Comparison of ENCODE assay signal across 25 cellular contexts in genomic region chr2:128262315-128263253, GRCh38. TPM values are rescaled to one million over a fixed set of nuclear protein-coding genes. Genes with fewer than 3 reads are reported as not detected.
DNase-seq lines count a peak whose midpoint lies in the region; TF ChIP-seq lines count a peak whose summit lies in the region.
"Had no signal": no experiment of that assay in that cellular context is flagged by ENCODE, and none has a peak within 500 bp of the region (broad histone marks: within the 10 kb centered on the region; RNA-seq: fewer than 3 reads in every experiment).

No MANE protein-coding gene starts in this region.

- TF ChIP-seq CTCF in CD14-positive monocyte (IDR thresholded peaks at IDR 0.05): no peak
- no peak for TF ChIP-seq CTCF in GM13976 (IDR thresholded peaks at IDR 0.05; ENCODE audit: borderline replicate concordance, control extremely low read depth, extremely low read depth, insufficient read depth, missing control alignments)
- no peak for TF ChIP-seq CTCF in coronary artery (IDR thresholded peaks at IDR 0.05)

- no peaks in the 10 kb centered on the region for H4K20me1 ChIP-seq in Karpas-422 (ENCODE audit: insufficient read depth, low read depth, low read length)

- H3K27me3 ChIP-seq in trophoblast cell (ENCODE audit: insufficient read depth, low read length) (no peaks in the 10 kb centered on the region), Karpas-422 (ENCODE audit: low read length) (no peaks in the 10 kb centered on the region)
- H3K27me3 ChIP-seq: gastroesophageal sphincter had no signal

- H3K27ac ChIP-seq in coronary artery: no peak overlapping the region
- H3K27ac ChIP-seq in trophoblast cell (ENCODE audit: low read depth, low read length): no peak overlapping the region
- no peak overlapping the region for H3K27ac ChIP-seq in Karpas-422 (ENCODE audit: low read length)
- H3K27ac ChIP-seq: GM23248 had no signal

- peaks cover 0 to under 1% of the 10 kb centered on the region in 2 donors for H3K36me3 Mint-ChIP-seq in CD14-positive monocyte
- H3K36me3 Mint-ChIP-seq: activated naive CD4-positive, alpha-beta T cell treated with anti-CD3 and anti-CD28 coated beads, Interleukin-2, amount 10 ng/mL, durations not matched to agents 7 days and 5 days had no signal

- H4K8ac ChIP-seq in trophoblast cell (ENCODE audit: low read depth, low read length): no peak overlapping the region

- peaks cover 0 to 2% (median 0%) of the 10 kb centered on the region in 3 donors for H3K27me3 Mint-ChIP-seq in CD14-positive monocyte (ENCODE audit: low read depth in 3 of 3)
- H3K27me3 Mint-ChIP-seq: activated T-cell treated with anti-CD3 and anti-CD28 coated beads, Interleukin-2, amount 50 U/mL, for 24 hours; CD4-positive, alpha-beta T cell had no signal

- H4K12ac ChIP-seq in trophoblast cell (ENCODE audit: low read depth, low read length): no peak overlapping the region

- no peak overlapping the region for H2BK120ac ChIP-seq in trophoblast cell (ENCODE audit: insufficient read depth, low read length, poor library complexity)

- H2BK5ac ChIP-seq in trophoblast cell (ENCODE audit: low read depth, low read length, poor library complexity): no peak overlapping the region

- H4K91ac ChIP-seq in trophoblast cell (ENCODE audit: low read depth, low read length): no peak overlapping the region

- H3K18ac ChIP-seq in trophoblast cell (ENCODE audit: low read length): no peak overlapping the region

- H3K4me1 Mint-ChIP-seq in CD14-positive monocyte: no peaks in the 10 kb centered on the region
- H3K4me1 Mint-ChIP-seq: activated naive CD4-positive, alpha-beta T cell treated with anti-CD3 and anti-CD28 coated beads, Interleukin-2, amount 10 ng/mL, durations not matched to agents 7 days and 5 days; nephron had no signal

- H3K4ac ChIP-seq in trophoblast cell (ENCODE audit: low read depth, low read length): no peak overlapping the region

- peak overlapping the region in 1 of 7 donors; percentile 11 for H3K27ac Mint-ChIP-seq in CD14-positive monocyte
- H3K27ac Mint-ChIP-seq: activated CD8-positive, alpha-beta T cell treated with anti-CD3 and anti-CD28 coated beads, Interleukin-2, amount 10 ng/mL, durations not matched to agents 7 days and 5 days; activated naive CD4-positive, alpha-beta T cell treated with anti-CD3 and anti-CD28 coated beads, Interleukin-2, amount 10 ng/mL, durations not matched to agents 7 days and 5 days; activated T-cell treated with anti-CD3 and anti-CD28 coated beads, Interleukin-2, amount 50 U/mL, for 24 hours; CD4-positive, alpha-beta T cell; nephron had no signal

- WGBS in trophoblast cell (ENCODE audit: extremely low coverage, insufficient coverage, insufficient read length): no CpG with 5 or more reads among the region's 20 CpGs

- H3K36me3 ChIP-seq in trophoblast cell (ENCODE audit: control insufficient read depth in 1 of 2, insufficient read depth in 2 of 2, low read length in 2 of 2) (peaks cover 1 to 5% of the 10 kb centered on the region in 2 experiments), Karpas-422 (ENCODE audit: insufficient read depth, low read length) (no peaks in the 10 kb centered on the region)
- H3K36me3 ChIP-seq: prostate gland, thoracic aorta had no signal

- H3K4me2 ChIP-seq in trophoblast cell (ENCODE audit: low read length) (no peak overlapping the region), Karpas-422 (ENCODE audit: low read depth, low read length, poor library complexity, severe bottlenecking) (no peak overlapping the region)

- H3K79me1 ChIP-seq in trophoblast cell (ENCODE audit: low read length): peaks cover 11% of the 10 kb centered on the region

- H3K79me2 ChIP-seq in trophoblast cell (ENCODE audit: control insufficient read depth, insufficient read depth, low read length, poor library complexity) (no peaks in the 10 kb centered on the region), Karpas-422 (ENCODE audit: low read length) (no peaks in the 10 kb centered on the region)

- in situ Hi-C loops in GM13976 (cut with MboI; ENCODE audit: low sequenced_read_pairs, unreplicated experiment): no loop called here

- H3K14ac ChIP-seq in trophoblast cell (ENCODE audit: low read length): no peak overlapping the region

- H3K9me3 ChIP-seq in trophoblast cell (ENCODE audit: insufficient read depth, low read depth, low read length): no peaks in the 10 kb centered on the region
- no peaks in the 10 kb centered on the region for H3K9me3 ChIP-seq in Karpas-422 (ENCODE audit: low read length)
- H3K9me3 ChIP-seq: prostate gland, thoracic aorta had no signal

- intact Hi-C loops in CD14-positive monocyte (cut with micrococcal nuclease): no loop called here

- no peak overlapping the region for H3K9ac ChIP-seq in trophoblast cell (ENCODE audit: low read length)
- H3K9ac ChIP-seq in Karpas-422 (ENCODE audit: low read length): no peak overlapping the region
- H3K9ac ChIP-seq: GM23248 had no signal

- H3K9me3 Mint-ChIP-seq in CD14-positive monocyte: peaks cover 0 to 5% (median 0%) of the 10 kb centered on the region in 7 donors
- H3K9me3 Mint-ChIP-seq: activated naive CD4-positive, alpha-beta T cell treated with anti-CD3 and anti-CD28 coated beads, Interleukin-2, amount 10 ng/mL, durations not matched to agents 7 days and 5 days; activated T-cell treated with anti-CD3 and anti-CD28 coated beads, Interleukin-2, amount 50 U/mL, for 24 hours; CD4-positive, alpha-beta T cell; nephron had no signal

- H2AFZ ChIP-seq in trophoblast cell (ENCODE audit: insufficient read depth, low read length, poor library complexity) (no peak overlapping the region), Karpas-422 (ENCODE audit: low read length) (no peak overlapping the region)
- H2AFZ ChIP-seq: GM23248 had no signal

- H3K4me3 ChIP-seq in coronary artery (no peak overlapping the region), trophoblast cell (ENCODE audit: low read depth, low read length) (no peak overlapping the region), Karpas-422 (ENCODE audit: low read length) (no peak overlapping the region)
- H3K4me3 ChIP-seq: gastroesophageal sphincter, GM12878, GM23248, prostate gland, thoracic aorta had no signal

- H3K9me2 ChIP-seq in Karpas-422 (replicated peaks; ENCODE audit: insufficient read depth, low read length): no peaks in the 10 kb centered on the region

- peaks cover 10 to 11% of the 10 kb centered on the region in 2 experiments for H3K4me1 ChIP-seq in trophoblast cell (ENCODE audit: control insufficient read depth in 1 of 2, insufficient read depth in 2 of 2, low read length in 2 of 2)
- H3K4me1 ChIP-seq in Karpas-422 (ENCODE audit: low read length): no peaks in the 10 kb centered on the region
- H3K4me1 ChIP-seq: gastroesophageal sphincter, prostate gland had no signal

- H2AK5ac ChIP-seq in trophoblast cell (ENCODE audit: low read length): no peak overlapping the region

- no peak overlapping the region for H3K4me3 Mint-ChIP-seq in CD14-positive monocyte
- H3K4me3 Mint-ChIP-seq: activated CD8-positive, alpha-beta T cell treated with anti-CD3 and anti-CD28 coated beads, Interleukin-2, amount 10 ng/mL, durations not matched to agents 7 days and 5 days; activated naive CD4-positive, alpha-beta T cell treated with anti-CD3 and anti-CD28 coated beads, Interleukin-2, amount 10 ng/mL, durations not matched to agents 7 days and 5 days; activated T-cell treated with anti-CD3 and anti-CD28 coated beads, Interleukin-2, amount 50 U/mL, for 24 hours; CD4-positive, alpha-beta T cell; nephron had no signal

- no peak overlapping the region for H3K23ac ChIP-seq in trophoblast cell (ENCODE audit: low read length)

- DNase-seq in CD14-positive monocyte (ENCODE audit: low spot score): peak; percentile 37
- peak; percentile 18 for DNase-seq in GM13976 (ENCODE audit: low spot score)
- DNase-seq in coronary artery (ENCODE audit: low spot score): peak; percentile 56
- peak; percentile 52 for DNase-seq in myocyte (ENCODE audit: low read depth)
- no peak for DNase-seq in AML-193 (lab: John Stamatoyannopoulos, UW)
- no peak for DNase-seq in medulla oblongata (ENCODE audit: extremely low spot score)
- no peak for DNase-seq in trophoblast cell
- DNase-seq in Karpas-422: no peak
- DNase-seq: activated CD4-positive, alpha-beta T cell treated with anti-CD3 and anti-CD28 coated beads for 1 hour; activated CD8-positive, alpha-beta T cell treated with anti-CD3 and anti-CD28 coated beads, Interleukin-2, amount 10 ng/mL, durations not matched to agents 7 days and 5 days; activated naive CD4-positive, alpha-beta T cell treated with anti-CD3 and anti-CD28 coated beads, Interleukin-2, amount 10 ng/mL, durations not matched to agents 7 days and 5 days; activated T-cell treated with anti-CD3 and anti-CD28 coated beads, Interleukin-2, amount 50 U/mL, for 24 hours; CD4-positive, alpha-beta T cell; cerebellar nuclear complex; DMS153; effector CD4-positive, alpha-beta T cell; GM23248; mesendoderm; NCI-H1105; SIG-M5 had no signal

- no peak overlapping the region for H2BK12ac ChIP-seq in trophoblast cell (ENCODE audit: low read length)

RNA-seq across cellular contexts. Expression of gene HS6ST1, which starts 56.1 kb away (rescaled TPM):
- 1 to 10 TPM; 2.9 to 4.0 TPM for polyA plus RNA-seq in CD14-positive monocyte
- total RNA-seq in myocyte: 30.8 and 43.1 TPM in 2 replicates
- polyA plus RNA-seq in myocyte (2012): 20.9 TPM
- 26.6 and 27.7 TPM in 2 replicates for polyA plus RNA-seq in trophoblast cell (2013)
- 3.3 and 5.9 TPM in 2 replicates for total RNA-seq in Karpas-422 (2014; rRNA removed; shearing (Covaris generic); ENCODE audit: low replicate concordance)

Comparison
In these comparisons a context has a peak if more than half of its experiments do, and no peak if none do; other contexts are left out.
1. DNase-seq: peak in CD14-positive monocyte (single experiment), GM13976 (single experiment), coronary artery (single experiment) and myocyte (single experiment); none in AML-193 (0 of 2), medulla oblongata (single experiment), trophoblast cell (0 of 2) and Karpas-422 (single experiment).